In genomic region chr12:79737875-79738718, GRCh38 we compare ENCODE assay signal across 8 cellular contexts. TPM values are rescaled to one million over a fixed set of nuclear protein-coding genes. Genes with fewer than 3 reads are reported as not detected.
A peak's percentile ranks its signal among the peaks of the same experiment; 100 is the strongest.
DNase-seq lines count a peak whose midpoint lies in the region; ATAC-seq, FAIRE-seq and TF ChIP-seq lines count a peak whose summit lies in the region.

No MANE protein-coding gene starts in this region.

- TF ChIP-seq CTCF in C4-2B (conservative IDR thresholded peaks at IDR 0.05) (peak; percentile 82), esophagus squamous epithelium (IDR thresholded peaks at IDR 0.05) (peak; percentile 19 to 77 (median 62)), pancreas (IDR thresholded peaks at IDR 0.05) (peak in 3 of 4 donors; percentile 29 to 46 (median 36))

- TF ChIP-seq POLR2A in esophagus squamous epithelium (IDR thresholded peaks at IDR 0.05): no peak

- H3K27me3 Mint-ChIP-seq in activated T-cell treated with anti-CD3 and anti-CD28 coated beads, Interleukin-2, amount 50 U/mL, for 4 hours (ENCODE audit: low read depth): peaks cover 12% of the 10 kb centered on the region

- H3K4me3 ChIP-seq in esophagus squamous epithelium (no peak overlapping the region), pancreas (no peak overlapping the region)

- H3K4me3 Mint-ChIP-seq in activated T-cell treated with anti-CD3 and anti-CD28 coated beads, Interleukin-2, amount 50 U/mL, for 4 hours: no peak overlapping the region

- no peaks in the 10 kb centered on the region for H3K9me3 Mint-ChIP-seq in activated T-cell treated with anti-CD3 and anti-CD28 coated beads, Interleukin-2, amount 50 U/mL, for 4 hours

- ATAC-seq in GM18502 (IDR thresholded peaks at IDR 0.05; ENCODE audit: poor library complexity, unreplicated experiment): peak; percentile 89
- ATAC-seq in HG02840 (IDR thresholded peaks at IDR 0.05; ENCODE audit: low FRiP score, unreplicated experiment): peak; percentile 90
- ATAC-seq in SK-N-SH treated with all-trans-retinoic acid at 6 μM for 48 hours: peak; percentile 43; the same call in 2 of the 3 replicates
- peak; percentile 58 to 83 (median 71) for ATAC-seq in pancreas
- ATAC-seq in activated T-cell treated with anti-CD3 and anti-CD28 coated beads, Interleukin-2, amount 50 U/mL, for 4 hours: no peak

- no peak overlapping the region for H3K27ac ChIP-seq in C4-2B
- H3K27ac ChIP-seq in esophagus squamous epithelium: no peak overlapping the region
- H3K27ac ChIP-seq in pancreas: no peak overlapping the region

- H3K27me3 ChIP-seq in esophagus squamous epithelium (no peaks in the 10 kb centered on the region), pancreas (no peaks in the 10 kb centered on the region)

- H3K4me1 ChIP-seq in esophagus squamous epithelium (no peaks in the 10 kb centered on the region), pancreas (peaks cover 0 to 5% (median 0%) of the 10 kb centered on the region in 3 donors)

- H3K36me3 ChIP-seq in esophagus squamous epithelium: no peaks in the 10 kb centered on the region
- H3K36me3 ChIP-seq in pancreas: no peaks in the 10 kb centered on the region

- no peaks in the 10 kb centered on the region for H3K4me1 Mint-ChIP-seq in activated T-cell treated with anti-CD3 and anti-CD28 coated beads, Interleukin-2, amount 50 U/mL, for 4 hours (ENCODE audit: low read depth)

- H3K36me3 Mint-ChIP-seq in activated T-cell treated with anti-CD3 and anti-CD28 coated beads, Interleukin-2, amount 50 U/mL, for 4 hours (ENCODE audit: insufficient read depth): no peaks in the 10 kb centered on the region

- intact Hi-C loops in esophagus squamous epithelium (cut with DNase I): no loop called here
- intact Hi-C loops in pancreas (cut with DNase I): loop anchor here in 1 of 3 donors (10.0 kb wide), 1 partner anchor 323 kb away; no protein-coding TSS in a partner anchor

- peak; percentile 50 for DNase-seq in NCI-H128 (lab: John Stamatoyannopoulos, UW; ENCODE audit: unreplicated experiment)
- DNase-seq in esophagus squamous epithelium (lab: John Stamatoyannopoulos, UW): no peak
- DNase-seq in pancreas: peak in 3 of 6 donors; percentile 12 to 36 (median 24)
- no peak for DNase-seq in activated T-cell treated with anti-CD3 and anti-CD28 coated beads, Interleukin-2, amount 50 U/mL, for 4 hours

- 9 to 11% methylated on average over 4 of the region's 4 CpGs for WGBS in esophagus squamous epithelium, 2 donors
- 3 to 4% methylated on average over 4 of the region's 4 CpGs for WGBS in pancreas, 2 donors

- peak; percentile 39 for FAIRE-seq in pancreas (lab: Jason Lieb, UNC)

- H3K9me3 ChIP-seq in esophagus squamous epithelium (no peaks in the 10 kb centered on the region), pancreas (no peaks in the 10 kb centered on the region)

TF ChIP-seq in SK-N-SH treated with all-trans-retinoic acid at 6 μM for 48 hours, 23 proteins besides CTCF, POLR2A, EP300 and RAD21 (continues in another document):
- TF ChIP-seq ZFP3 (CRISPR knock-in tag; IDR thresholded peaks at IDR 0.05): no peak
- no peak for TF ChIP-seq ZC3H10 (CRISPR knock-in tag; IDR thresholded peaks at IDR 0.05)
- TF ChIP-seq ISL1 (CRISPR knock-in tag; IDR thresholded peaks at IDR 0.05): no peak
- TF ChIP-seq, protein P1, sequence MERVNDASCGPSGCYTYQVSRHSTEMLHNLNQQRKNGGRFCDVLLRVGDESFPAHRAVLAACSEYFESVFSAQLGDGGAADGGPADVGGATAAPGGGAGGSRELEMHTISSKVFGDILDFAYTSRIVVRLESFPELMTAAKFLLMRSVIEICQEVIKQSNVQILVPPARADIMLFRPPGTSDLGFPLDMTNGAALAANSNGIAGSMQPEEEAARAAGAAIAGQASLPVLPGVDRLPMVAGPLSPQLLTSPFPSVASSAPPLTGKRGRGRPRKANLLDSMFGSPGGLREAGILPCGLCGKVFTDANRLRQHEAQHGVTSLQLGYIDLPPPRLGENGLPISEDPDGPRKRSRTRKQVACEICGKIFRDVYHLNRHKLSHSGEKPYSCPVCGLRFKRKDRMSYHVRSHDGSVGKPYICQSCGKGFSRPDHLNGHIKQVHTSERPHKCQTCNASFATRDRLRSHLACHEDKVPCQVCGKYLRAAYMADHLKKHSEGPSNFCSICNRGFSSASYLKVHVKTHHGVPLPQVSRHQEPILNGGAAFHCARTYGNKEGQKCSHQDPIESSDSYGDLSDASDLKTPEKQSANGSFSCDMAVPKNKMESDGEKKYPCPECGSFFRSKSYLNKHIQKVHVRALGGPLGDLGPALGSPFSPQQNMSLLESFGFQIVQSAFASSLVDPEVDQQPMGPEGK (CRISPR knock-in tag; IDR thresholded peaks at IDR 0.05; ENCODE audit: borderline replicate concordance): no peak
- TF ChIP-seq ESRRG (CRISPR knock-in tag; IDR thresholded peaks at IDR 0.05): no peak
- TF ChIP-seq ARNTL (CRISPR knock-in tag; IDR thresholded peaks at IDR 0.05; ENCODE audit: borderline replicate concordance, low read depth): no peak
- TF ChIP-seq ZFP30 (CRISPR knock-in tag; IDR thresholded peaks at IDR 0.05): no peak
- TF ChIP-seq, protein P2, sequence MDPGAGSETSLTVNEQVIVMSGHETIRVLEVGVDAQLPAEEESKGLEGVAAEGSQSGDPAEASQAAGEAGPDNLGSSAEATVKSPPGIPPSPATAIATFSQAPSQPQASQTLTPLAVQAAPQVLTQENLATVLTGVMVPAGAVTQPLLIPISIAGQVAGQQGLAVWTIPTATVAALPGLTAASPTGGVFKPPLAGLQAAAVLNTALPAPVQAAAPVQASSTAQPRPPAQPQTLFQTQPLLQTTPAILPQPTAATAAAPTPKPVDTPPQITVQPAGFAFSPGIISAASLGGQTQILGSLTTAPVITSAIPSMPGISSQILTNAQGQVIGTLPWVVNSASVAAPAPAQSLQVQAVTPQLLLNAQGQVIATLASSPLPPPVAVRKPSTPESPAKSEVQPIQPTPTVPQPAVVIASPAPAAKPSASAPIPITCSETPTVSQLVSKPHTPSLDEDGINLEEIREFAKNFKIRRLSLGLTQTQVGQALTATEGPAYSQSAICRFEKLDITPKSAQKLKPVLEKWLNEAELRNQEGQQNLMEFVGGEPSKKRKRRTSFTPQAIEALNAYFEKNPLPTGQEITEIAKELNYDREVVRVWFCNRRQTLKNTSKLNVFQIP (CRISPR knock-in tag; IDR thresholded peaks at IDR 0.05; ENCODE audit: borderline replicate concordance, low read depth): no peak
- no peak for TF ChIP-seq PPARA (CRISPR knock-in tag; IDR thresholded peaks at IDR 0.05; ENCODE audit: borderline replicate concordance)
- no peak for TF ChIP-seq ZNF565 (CRISPR knock-in tag; conservative IDR thresholded peaks at IDR 0.05; ENCODE audit: low read depth)
- TF ChIP-seq RARB (CRISPR knock-in tag; IDR thresholded peaks at IDR 0.05): no peak
- no peak for TF ChIP-seq TOX (CRISPR knock-in tag; IDR thresholded peaks at IDR 0.05; ENCODE audit: borderline replicate concordance)
- TF ChIP-seq ZNF8 (CRISPR knock-in tag; IDR thresholded peaks at IDR 0.05): no peak
- TF ChIP-seq CREB5 (CRISPR knock-in tag; IDR thresholded peaks at IDR 0.05; ENCODE audit: low read depth): no peak
- TF ChIP-seq, protein P3, sequence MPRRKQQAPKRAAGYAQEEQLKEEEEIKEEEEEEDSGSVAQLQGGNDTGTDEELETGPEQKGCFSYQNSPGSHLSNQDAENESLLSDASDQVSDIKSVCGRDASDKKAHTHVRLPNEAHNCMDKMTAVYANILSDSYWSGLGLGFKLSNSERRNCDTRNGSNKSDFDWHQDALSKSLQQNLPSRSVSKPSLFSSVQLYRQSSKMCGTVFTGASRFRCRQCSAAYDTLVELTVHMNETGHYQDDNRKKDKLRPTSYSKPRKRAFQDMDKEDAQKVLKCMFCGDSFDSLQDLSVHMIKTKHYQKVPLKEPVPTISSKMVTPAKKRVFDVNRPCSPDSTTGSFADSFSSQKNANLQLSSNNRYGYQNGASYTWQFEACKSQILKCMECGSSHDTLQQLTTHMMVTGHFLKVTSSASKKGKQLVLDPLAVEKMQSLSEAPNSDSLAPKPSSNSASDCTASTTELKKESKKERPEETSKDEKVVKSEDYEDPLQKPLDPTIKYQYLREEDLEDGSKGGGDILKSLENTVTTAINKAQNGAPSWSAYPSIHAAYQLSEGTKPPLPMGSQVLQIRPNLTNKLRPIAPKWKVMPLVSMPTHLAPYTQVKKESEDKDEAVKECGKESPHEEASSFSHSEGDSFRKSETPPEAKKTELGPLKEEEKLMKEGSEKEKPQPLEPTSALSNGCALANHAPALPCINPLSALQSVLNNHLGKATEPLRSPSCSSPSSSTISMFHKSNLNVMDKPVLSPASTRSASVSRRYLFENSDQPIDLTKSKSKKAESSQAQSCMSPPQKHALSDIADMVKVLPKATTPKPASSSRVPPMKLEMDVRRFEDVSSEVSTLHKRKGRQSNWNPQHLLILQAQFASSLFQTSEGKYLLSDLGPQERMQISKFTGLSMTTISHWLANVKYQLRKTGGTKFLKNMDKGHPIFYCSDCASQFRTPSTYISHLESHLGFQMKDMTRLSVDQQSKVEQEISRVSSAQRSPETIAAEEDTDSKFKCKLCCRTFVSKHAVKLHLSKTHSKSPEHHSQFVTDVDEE (CRISPR knock-in tag; IDR thresholded peaks at IDR 0.05): no peak
- TF ChIP-seq BACH2 (CRISPR knock-in tag; IDR thresholded peaks at IDR 0.05; ENCODE audit: borderline replicate concordance): no peak
- no peak for TF ChIP-seq SNAI2 (CRISPR knock-in tag; IDR thresholded peaks at IDR 0.05)
- TF ChIP-seq GLIS3 (CRISPR knock-in tag; IDR thresholded peaks at IDR 0.05): no peak

RNA-seq across cellular contexts. Expression of gene PAWR, which starts 47.3 kb away (rescaled TPM):
- total RNA-seq in esophagus squamous epithelium (10 to 100 TPM; 44.3 to 67.3 (median 48.5) TPM), pancreas (10 to 100 TPM; 30.5 to 64.4 (median 42.3) TPM)
- 10 to 100 TPM; 18.8 to 22.2 TPM for polyA plus RNA-seq in pancreas
- total RNA-seq in activated T-cell treated with anti-CD3 and anti-CD28 coated beads, Interleukin-2, amount 50 U/mL, for 4 hours: 1 to 10 TPM; 1.5 to 7.3 (median 7.3) TPM

Comparison
In these comparisons a context has a peak if more than half of its experiments do, and no peak if none do; other contexts are left out.
1. ATAC-seq: peak in GM18502 (single experiment), HG02840 (single experiment), SK-N-SH treated with all-trans-retinoic acid at 6 μM for 48 hours (single experiment) and pancreas (4 of 4); none in activated T-cell treated with anti-CD3 and anti-CD28 coated beads, Interleukin-2, amount 50 U/mL, for 4 hours (0 of 2).
2. Peak in every context shown above with its lines, with median percentiles within 50 percentile points of each other: CTCF ChIP-seq.